18 cellular contexts compared by ENCODE assay signal in genomic region chr1:203187306-203188264, GRCh38. TPM values are rescaled to one million over a fixed set of nuclear protein-coding genes. Genes with fewer than 3 reads are reported as not detected.
A peak's percentile ranks its signal among the peaks of the same experiment; 100 is the strongest.
DNase-seq lines count a peak whose midpoint lies in the region; ATAC-seq, FAIRE-seq and TF ChIP-seq lines count a peak whose summit lies in the region.
"Had no signal": no experiment of that assay in that cellular context is flagged by ENCODE, and none has a peak within 500 bp of the region (broad histone marks: within the 10 kb centered on the region; RNA-seq: fewer than 3 reads in every experiment).

No MANE protein-coding gene starts in this region.

- H3K4me1 Mint-ChIP-seq in neural crest cell = peaks cover 30% of the 10 kb centered on the region

- H3K23ac ChIP-seq in H1 (ENCODE audit: insufficient read length) = no peak overlapping the region

- ATAC-seq in Right ventricle myocardium inferior (no peak), heart left ventricle (no peak), HG03354 (IDR thresholded peaks at IDR 0.05; ENCODE audit: poor library complexity, severe bottlenecking, unreplicated experiment) (no peak)
- ATAC-seq: naive thymus-derived CD4-positive, alpha-beta T cell had no signal

- H4K8ac ChIP-seq in H1 (ENCODE audit: extremely low read depth, insufficient read depth, low read length) = no peak overlapping the region

- H3K9ac ChIP-seq in H1 (replicated peaks in 1 of 4; ENCODE audit: extremely low read depth in 1 of 4, low read depth in 3 of 4, low read length in 3 of 4) = no peak overlapping the region
- H3K9ac ChIP-seq: GM23248 had no signal

- H2BK15ac ChIP-seq in H1 (ENCODE audit: low read length) = no peak overlapping the region

- intact Hi-C loops in Right ventricle myocardium inferior (cut with DNase I) = no loop called here
- intact Hi-C loops in heart left ventricle (cut with DNase I) = no loop called here
- intact Hi-C loops in uterus (cut with DNase I; ENCODE audit: low total_unique reads) = no loop called here

- peak overlapping the region in 1 of 2 experiments; percentile 59; a peak in 2 of 4 replicates for H3K4me2 ChIP-seq in H1 (ENCODE audit: insufficient read depth in 1 of 2, low read depth in 2 of 2, low read length in 2 of 2)

- H2BK5ac ChIP-seq in H1 (ENCODE audit: low read depth, low read length) = no peak overlapping the region

- H3K36me3 Mint-ChIP-seq in neural crest cell (ENCODE audit: low read depth) = no peaks in the 10 kb centered on the region
- H3K36me3 Mint-ChIP-seq: naive thymus-derived CD4-positive, alpha-beta T cell had no signal

- H3K9me3 Mint-ChIP-seq in neural crest cell = no peaks in the 10 kb centered on the region
- H3K9me3 Mint-ChIP-seq: CD4-positive, alpha-beta T cell; naive thymus-derived CD4-positive, alpha-beta T cell had no signal

- WGBS in heart left ventricle, 4 donors = 62 to 73% (median 66%) methylated on average over 10 of the region's 10 CpGs
- 63% methylated on average over 10 of the region's 10 CpGs; no CpG with 5 or more reads in 1 of the 2 experiments for WGBS in H1 (ENCODE audit: extremely low coverage in 1 of 2, insufficient coverage in 1 of 2, insufficient read length in 1 of 2, insufficient replicate concordance in 2 of 2, low coverage in 1 of 2, low lambda C conversion rate in 2 of 2, missing lambda C conversion rate in 1 of 2), 2 experiments

- no peak for FAIRE-seq in H1 (lab: Jason Lieb, UNC)
- FAIRE-seq: A204.1 had no signal

- H2BK120ac ChIP-seq in H1 (replicated peaks; ENCODE audit: low read depth, low read length) = no peak overlapping the region

- H2AFZ ChIP-seq in H1 (ENCODE audit: low read length) = peak overlapping the region; percentile 86
- H2AFZ ChIP-seq: GM23248 had no signal

- no peak overlapping the region for H2AK5ac ChIP-seq in H1 (ENCODE audit: low read depth, low read length)

- no peak overlapping the region for H3K14ac ChIP-seq in H1 (ENCODE audit: insufficient read length)

- no peak overlapping the region for H3K56ac ChIP-seq in H1 (replicated peaks; ENCODE audit: insufficient read length, low read depth, low read length)

- H4K20me1 ChIP-seq in H1 (replicated peaks in 1 of 2; ENCODE audit: control insufficient read depth in 1 of 2, insufficient read depth in 2 of 2, low read length in 2 of 2) = no peaks in the 10 kb centered on the region

- H3K4me1 ChIP-seq in heart left ventricle = peaks cover 0 to 14% (median 0%) of the 10 kb centered on the region in 12 donors
- peaks cover 6 to 17% (median 11%) of the 10 kb centered on the region in 4 experiments for H3K4me1 ChIP-seq in H1 (replicated peaks in 1 of 4; ENCODE audit: control insufficient read depth in 3 of 4, insufficient read depth in 4 of 4, low read length in 3 of 4)
- peaks cover 0 to 6% of the 10 kb centered on the region in 2 donors for H3K4me1 ChIP-seq in uterus

- H3K23me2 ChIP-seq in H1 (ENCODE audit: low read depth, low read length) = no peaks in the 10 kb centered on the region

- H3K4ac ChIP-seq in H1 (replicated peaks; ENCODE audit: insufficient read length, low read depth, low read length) = no peak overlapping the region

- H3K27me3 ChIP-seq in heart left ventricle (no peaks in the 10 kb centered on the region), H1 (replicated peaks in 1 of 4; ENCODE audit: control insufficient read depth in 3 of 4, extremely low read depth in 1 of 4, insufficient read depth in 3 of 4, low read length in 3 of 4) (no peaks in the 10 kb centered on the region), uterus (no peaks in the 10 kb centered on the region)

- no peaks in the 10 kb centered on the region for H3K79me1 ChIP-seq in H1 (ENCODE audit: low read depth, low read length)

- no peak overlapping the region for H4K5ac ChIP-seq in H1 (ENCODE audit: insufficient read length, low read depth, low read length)

- no peak overlapping the region for H2BK12ac ChIP-seq in H1 (ENCODE audit: low read depth, low read length)

- no peaks in the 10 kb centered on the region for H3K79me2 ChIP-seq in H1 (ENCODE audit: control insufficient read depth in 1 of 2, insufficient read depth in 2 of 2, low read length in 2 of 2)

- TF ChIP-seq POLR2A in heart left ventricle (IDR thresholded peaks at IDR 0.05) = no peak
- TF ChIP-seq POLR2A in H1 (IDR thresholded peaks at IDR 0.05; ENCODE audit: control extremely low read depth in 1 of 2, low read depth in 2 of 2, low read length in 2 of 2) = no peak
- TF ChIP-seq POLR2A in uterus (IDR thresholded peaks at IDR 0.05) = no peak

- no peak overlapping the region for H3K4me3 Mint-ChIP-seq in neural crest cell
- H3K4me3 Mint-ChIP-seq: CD4-positive, alpha-beta T cell; naive thymus-derived CD4-positive, alpha-beta T cell had no signal

- no peaks in the 10 kb centered on the region for H3K9me3 ChIP-seq in heart left ventricle
- H3K9me3 ChIP-seq in H1 (ENCODE audit: insufficient read depth in 2 of 2, low read depth in 1 of 2, low read length in 1 of 2) = no peaks in the 10 kb centered on the region
- no peaks in the 10 kb centered on the region for H3K9me3 ChIP-seq in uterus
- H3K9me3 ChIP-seq: left ventricle myocardium inferior had no signal

- no peak overlapping the region for H4K91ac ChIP-seq in H1 (replicated peaks; ENCODE audit: insufficient read length, low read length)

- TF ChIP-seq RAD21 in H1 (IDR thresholded peaks at IDR 0.05 in 1 of 2, conservative IDR thresholded peaks at IDR 0.05 in 1 of 2; ENCODE audit: low read depth in 2 of 2, low read length in 2 of 2) = no peak

- TF ChIP-seq CTCF in heart left ventricle (IDR thresholded peaks at IDR 0.05) (no peak), H1 (IDR thresholded peaks at IDR 0.05; ENCODE audit: control extremely low read depth in 1 of 3, insufficient read depth in 1 of 3, low read depth in 1 of 3, low read length in 3 of 3) (no peak), neural crest cell (conservative IDR thresholded peaks at IDR 0.05) (no peak), uterus (IDR thresholded peaks at IDR 0.05) (no peak)

- H2BK20ac ChIP-seq in H1 (ENCODE audit: low read length) = 0 out of 2 replicates have a peak overlapping the region, but pooled peaks have one; percentile 36

- H3K18ac ChIP-seq in H1 (ENCODE audit: extremely low read depth, low read length) = peak overlapping the region; percentile 15; the same call in 1 of the 2 replicates

- CTCF ChIA-PET in H1 (lab: Charles Lee; ENCODE audit: partially characterized antibody) = interaction anchor here (0.6 to 5.7 kb wide), 14 partner anchors 19 to 300 kb away, joined by 3 to 33 read pairs (median 4); partner anchors contain the start of gene ADORA1

- DNase-seq in Right ventricle myocardium inferior (ENCODE audit: missing footprints) (peak; percentile 68), heart left ventricle (no peak), H1 (ENCODE audit: low read depth in 1 of 2, low spot score in 2 of 2) (no peak), neural crest cell (ENCODE audit: low read depth, low spot score) (no peak), uterus (no peak)
- no peak for DNase-seq in activated CD4-positive, alpha-beta T cell treated with anti-CD3 and anti-CD28 coated beads for 48 hours
- DNase-seq in stimulated activated CD4-positive, alpha-beta T cell treated with anti-CD3 and anti-CD28 coated beads, Interleukin-1b, Interleukin-23, amount 100 ng/mL, for 48 hours = no peak
- DNase-seq: DMS79 treated with DMSO at 0.1 percent for 48 hours; GM23248; left ventricle myocardium inferior; naive thymus-derived CD4-positive, alpha-beta T cell; NCI-H69; stimulated activated CD4-positive, alpha-beta T cell treated with anti-CD3 and anti-CD28 coated beads, Interleukin-4, amount 100 ng/mL, for 24 hours had no signal

- no peaks in the 10 kb centered on the region for H3K27me3 Mint-ChIP-seq in neural crest cell (ENCODE audit: low read depth)

- no peak for TF ChIP-seq EP300 in H1 (IDR thresholded peaks at IDR 0.05; ENCODE audit: borderline replicate concordance in 1 of 2, low read depth in 2 of 2, low read length in 2 of 2)

- H3K27ac ChIP-seq in heart left ventricle (no peak overlapping the region), H1 (ENCODE audit: low read depth, low read length) (no peak overlapping the region), uterus (peak overlapping the region; percentile 56 to 77)
- H3K27ac ChIP-seq: GM23248, left ventricle myocardium inferior had no signal

- H3K36me3 ChIP-seq in heart left ventricle (no peaks in the 10 kb centered on the region), H1 (ENCODE audit: control insufficient read depth in 2 of 4, insufficient read depth in 4 of 4, low read length in 3 of 4) (no peaks in the 10 kb centered on the region), uterus (no peaks in the 10 kb centered on the region)
- H3K36me3 ChIP-seq: left ventricle myocardium inferior had no signal

- POLR2A ChIA-PET in H1 (lab: Charles Lee; ENCODE audit: partially characterized antibody) = interaction anchor here (1.2 kb wide), 1 partner anchor 180 kb away, joined by 3 read pairs; the partner anchor contains the start of gene TMEM183A

- H3K27ac Mint-ChIP-seq in neural crest cell (ENCODE audit: unreplicated experiment) = peak overlapping the region; percentile 57
- H3K27ac Mint-ChIP-seq: CD4-positive, alpha-beta T cell; naive thymus-derived CD4-positive, alpha-beta T cell had no signal

- H3K4me3 ChIP-seq in heart left ventricle (no peak overlapping the region), H1 (ENCODE audit: extremely low read depth in 1 of 4, insufficient read depth in 2 of 4, low read depth in 3 of 4, low read length in 4 of 4) (no peak overlapping the region), uterus (no peak overlapping the region)
- H3K4me3 ChIP-seq: GM23248, left ventricle myocardium inferior had no signal

RNA-seq across cellular contexts. Expression of gene CHI3L1, which starts 1.1 kb away (rescaled TPM):
- total RNA-seq in Right ventricle myocardium inferior (0.46 TPM), heart left ventricle (10 to 100 TPM in 2 of 9 donors, 1 to 10 TPM in 3, under 1 TPM in 3, not detected in 1; 0.27 to 27.1 (median 1.3) TPM), neural crest cell (not detected in 2 replicates), uterus (10 to 100 TPM in 2 of 4 donors, 1 to 10 TPM in 1, not detected in 1; 6.2 to 28.2 (median 21.2) TPM)
- polyA plus RNA-seq in heart left ventricle (1 to 10 TPM in 1 of 2 donors, under 1 TPM in 1; 0.15 to 5.5 TPM), H1 (2011; rRNA removed) (0.57 and 1.0 TPM in 2 replicates)
- not detected in 2 replicates for total RNA-seq in H1 (2021; fragmentation: NEBNext Ultra II Directional; extraction: Animal tissue kit (Norgen Biotek cat#: 25700))
- 0.66 TPM for polyA plus RNA-seq in H1 (2011; cell fraction: cytosol; rRNA removed)
- 2.8 TPM for polyA plus RNA-seq in H1 (2011; cell fraction: nucleus; rRNA removed)
- polyA plus RNA-seq in H1 (2012, experiment 1 of 2) = 0.30 to 1.2 TPM (median 0.59 TPM) in 4 replicates
- polyA plus RNA-seq in H1 (2012, experiment 2 of 2) = 0.12 TPM
- polyA plus RNA-seq in H1 (2013, experiment 1 of 2) = 0.14 TPM
- polyA plus RNA-seq in H1 (2013, experiment 2 of 2) = 0.13 TPM
- 0.37 TPM in 1 of 2 replicates, not detected in the other for polyA minus RNA-seq in H1 (2011; rRNA and poly(A)+ RNA removed)
- not detected for polyA minus RNA-seq in H1 (2011; cell fraction: cytosol; rRNA and poly(A)+ RNA removed)
- not detected for polyA minus RNA-seq in H1 (2011; cell fraction: nucleus; rRNA and poly(A)+ RNA removed)
- total RNA-seq: CD4-positive, alpha-beta T cell; left ventricle myocardium inferior; RPMI7951 had no signal
- polyA plus RNA-seq: naive thymus-derived CD4-positive, alpha-beta T cell had no signal

RNA-seq across cellular contexts. Expression of gene MYBPH, which starts 12.0 kb away (rescaled TPM):
- total RNA-seq in Right ventricle myocardium inferior (not detected), heart left ventricle (under 1 TPM in 1 of 9 donors, not detected in 8; 0.32 TPM), neural crest cell (not detected in 2 replicates), uterus (under 1 TPM in 1 of 4 donors, not detected in 3; 0.64 TPM)
- polyA plus RNA-seq in heart left ventricle (not detected), H1 (2011; rRNA removed) (not detected in 2 replicates)
- not detected in 2 replicates for total RNA-seq in H1 (2021; fragmentation: NEBNext Ultra II Directional; extraction: Animal tissue kit (Norgen Biotek cat#: 25700))
- polyA plus RNA-seq in H1 (2011; cell fraction: cytosol; rRNA removed) = not detected
- not detected for polyA plus RNA-seq in H1 (2011; cell fraction: nucleus; rRNA removed)
- polyA plus RNA-seq in H1 (2012, experiment 1 of 2) = not detected in 4 replicates
- polyA plus RNA-seq in H1 (2012, experiment 2 of 2) = not detected
- not detected for polyA plus RNA-seq in H1 (2013, experiment 1 of 2)
- not detected for polyA plus RNA-seq in H1 (2013, experiment 2 of 2)
- not detected in 2 replicates for polyA minus RNA-seq in H1 (2011; rRNA and poly(A)+ RNA removed)
- not detected for polyA minus RNA-seq in H1 (2011; cell fraction: cytosol; rRNA and poly(A)+ RNA removed)
- not detected for polyA minus RNA-seq in H1 (2011; cell fraction: nucleus; rRNA and poly(A)+ RNA removed)
- total RNA-seq: CD4-positive, alpha-beta T cell; dermis microvascular lymphatic vessel endothelial cell; left ventricle myocardium inferior; naive thymus-derived CD4-positive, alpha-beta T cell had no signal
- polyA plus RNA-seq: naive thymus-derived CD4-positive, alpha-beta T cell had no signal

RNA-seq across cellular contexts. Expression of gene CHIT1, which starts 41.9 kb away (rescaled TPM):
- 0.51 TPM for total RNA-seq in Right ventricle myocardium inferior
- 1 to 10 TPM in 1 of 9 donors, under 1 TPM in 4, not detected in 4; 0.05 to 1.7 (median 0.22) TPM for total RNA-seq in heart left ventricle
- polyA plus RNA-seq in heart left ventricle = not detected
- not detected in 2 replicates for total RNA-seq in H1 (2021; fragmentation: NEBNext Ultra II Directional; extraction: Animal tissue kit (Norgen Biotek cat#: 25700))
- polyA plus RNA-seq in H1 (2011; rRNA removed) = not detected in 2 replicates
- 0.04 TPM for polyA plus RNA-seq in H1 (2011; cell fraction: cytosol; rRNA removed)
- polyA plus RNA-seq in H1 (2011; cell fraction: nucleus; rRNA removed) = 0.13 TPM
- polyA plus RNA-seq in H1 (2012, experiment 1 of 2) = 0.06 TPM in 1 of 4 replicates, not detected in the others
- polyA plus RNA-seq in H1 (2012, experiment 2 of 2) = not detected
- polyA plus RNA-seq in H1 (2013, experiment 1 of 2) = not detected
- polyA plus RNA-seq in H1 (2013, experiment 2 of 2) = not detected
- 0.03 and 0.05 TPM in 2 replicates for polyA minus RNA-seq in H1 (2011; rRNA and poly(A)+ RNA removed)
- not detected for polyA minus RNA-seq in H1 (2011; cell fraction: cytosol; rRNA and poly(A)+ RNA removed)
- 0.50 TPM for polyA minus RNA-seq in H1 (2011; cell fraction: nucleus; rRNA and poly(A)+ RNA removed)
- total RNA-seq in neural crest cell = not detected in 2 replicates
- under 1 TPM in 2 of 4 donors, not detected in 2; 0.07 to 0.77 TPM for total RNA-seq in uterus
- total RNA-seq: dermis microvascular lymphatic vessel endothelial cell, GM23248, left ventricle myocardium inferior, RPMI7951 had no signal
- polyA plus RNA-seq: GM23248; naive thymus-derived CD4-positive, alpha-beta T cell had no signal

Comparison
In these comparisons a context has a peak if more than half of its experiments do, and no peak if none do; other contexts are left out.
1. H3K27ac ChIP-seq: peak in uterus (2 of 2); none in heart left ventricle (0 of 12) and H1 (single experiment).